In genomic region chr9:137021979-137022619, GRCh38 we compare ENCODE assay signal across 7 cellular contexts. TPM values are rescaled to one million over a fixed set of nuclear protein-coding genes. Genes with fewer than 3 reads are reported as not detected.
DNase-seq lines count a peak whose midpoint lies in the region; ATAC-seq lines count a peak whose summit lies in the region.
"Had no signal": no experiment of that assay in that cellular context is flagged by ENCODE, and none has a peak within 500 bp of the region (broad histone marks: within the 10 kb centered on the region; RNA-seq: fewer than 3 reads in every experiment).

No MANE protein-coding gene starts in this region.

- H3K27ac Mint-ChIP-seq in naive thymus-derived CD4-positive, alpha-beta T cell: peak overlapping the region in 3 of 9 donors; percentile 33 to 49 (median 41)

- peak; percentile 95 for ATAC-seq in naive thymus-derived CD4-positive, alpha-beta T cell
- no peak for ATAC-seq in GM21360 (IDR thresholded peaks at IDR 0.05; ENCODE audit: unreplicated experiment)

- H3K9me3 Mint-ChIP-seq in naive thymus-derived CD4-positive, alpha-beta T cell: no peaks in the 10 kb centered on the region

- intact Hi-C loops in naive thymus-derived CD4-positive, alpha-beta T cell (cut with micrococcal nuclease): loop anchor here (1.0 to 5.0 kb wide), 3 partner anchors 30 to 120 kb away; partner anchors contain the start of gene PAXX (in 2 of the 2)

- peaks cover 0 to under 1% (median 0%) of the 10 kb centered on the region in 5 donors for H3K36me3 Mint-ChIP-seq in naive thymus-derived CD4-positive, alpha-beta T cell

- POLR2A ChIA-PET in naive thymus-derived CD4-positive, alpha-beta T cell (lab: Charles Lee): interaction anchor here (0.6 to 0.9 kb wide), 2 partner anchors 65 to 78 kb away, joined by 3 to 4 read pairs; partner anchors contain the start of genes FBXW5 and MAN1B1

- H3K4me1 ChIP-seq in adipocyte (ENCODE audit: control insufficient read depth, insufficient read depth, low read length): peaks cover 5% of the 10 kb centered on the region
- H3K4me1 ChIP-seq in naive thymus-derived CD4-positive, alpha-beta T cell (ENCODE audit: control insufficient read depth in 2 of 2, insufficient read depth in 2 of 2, low read length in 2 of 2): peaks cover 2 to 9% of the 10 kb centered on the region in 2 donors

- H3K4me3 Mint-ChIP-seq in naive thymus-derived CD4-positive, alpha-beta T cell: no peak overlapping the region

- H3K27ac ChIP-seq in naive thymus-derived CD4-positive, alpha-beta T cell (ENCODE audit: low read depth, low read length): no peak overlapping the region

- H3K27me3 ChIP-seq in adipocyte (replicated peaks; ENCODE audit: control insufficient read depth, insufficient read depth, low read length): no peaks in the 10 kb centered on the region
- H3K27me3 ChIP-seq in naive thymus-derived CD4-positive, alpha-beta T cell (ENCODE audit: control insufficient read depth in 2 of 2, insufficient read depth in 2 of 2, low read length in 2 of 2): no peaks in the 10 kb centered on the region

- CTCF ChIA-PET in naive thymus-derived CD4-positive, alpha-beta T cell (lab: Charles Lee): interaction anchor here (1.2 kb wide), 1 partner anchor 13 kb away, joined by 3 read pairs; no protein-coding TSS in a partner anchor

- H3K9ac ChIP-seq in adipocyte (ENCODE audit: low read length): no peak overlapping the region

- H3K9me3 ChIP-seq in adipocyte (ENCODE audit: control insufficient read depth, low read length): no peaks in the 10 kb centered on the region
- H3K9me3 ChIP-seq in naive thymus-derived CD4-positive, alpha-beta T cell (ENCODE audit: control insufficient read depth in 2 of 3, low read length in 3 of 3): no peaks in the 10 kb centered on the region

- H3K36me3 ChIP-seq in adipocyte (ENCODE audit: control insufficient read depth, insufficient read depth, low read length, severe bottlenecking): peaks cover under 1% of the 10 kb centered on the region
- peaks cover 0 to 8% (median 0%) of the 10 kb centered on the region in 3 experiments for H3K36me3 ChIP-seq in naive thymus-derived CD4-positive, alpha-beta T cell (ENCODE audit: control insufficient read depth in 2 of 3, insufficient read depth in 3 of 3, low read length in 3 of 3)

- H3K27me3 Mint-ChIP-seq in naive thymus-derived CD4-positive, alpha-beta T cell: peaks cover 0 to under 1% (median 0%) of the 10 kb centered on the region in 5 donors

- H3K4me1 Mint-ChIP-seq in naive thymus-derived CD4-positive, alpha-beta T cell: peaks cover under 1 to 5% (median 2%) of the 10 kb centered on the region in 7 donors

- H3K4me3 ChIP-seq in adipocyte (ENCODE audit: low read length): no peak overlapping the region
- H3K4me3 ChIP-seq in naive thymus-derived CD4-positive, alpha-beta T cell (ENCODE audit: low read length): no peak overlapping the region

- DNase-seq in GDM1 (lab: John Stamatoyannopoulos, UW): peak; percentile 59
- peak; percentile 82 for DNase-seq in OCI-M1 (lab: John Stamatoyannopoulos, UW)
- DNase-seq in adipocyte (ENCODE audit: low read depth): peak; percentile 65
- DNase-seq in naive thymus-derived CD4-positive, alpha-beta T cell: peak in 5 of 9 donors; percentile 35 to 76 (median 39)
- DNase-seq in NCI-H1092 treated with DMSO at 0.1 percent for 48 hours (lab: John Stamatoyannopoulos, UW): no peak

RNA-seq across cellular contexts. Expression of gene ABCA2, which starts 5.9 kb away (rescaled TPM):
- 100 to 1,000 TPM in 1 of 5 experiments, 10 to 100 TPM in 4; 18.4 to 112 (median 26.7) TPM for total RNA-seq in naive thymus-derived CD4-positive, alpha-beta T cell
- 1 to 10 TPM; 1.8 to 2.5 TPM for polyA plus RNA-seq in naive thymus-derived CD4-positive, alpha-beta T cell

RNA-seq across cellular contexts. Expression of gene FUT7, which starts 9.8 kb away (rescaled TPM):
- total RNA-seq in naive thymus-derived CD4-positive, alpha-beta T cell: 1 to 10 TPM in 1 of 5 experiments, under 1 TPM in 3, not detected in 1; 0.27 to 4.6 (median 0.50) TPM
- polyA plus RNA-seq in naive thymus-derived CD4-positive, alpha-beta T cell: under 1 TPM; 0.06 to 0.25 TPM
- total RNA-seq: urinary bladder had no signal

RNA-seq across cellular contexts. Expression of gene NPDC1, which starts 23.9 kb away (rescaled TPM):
- 10 to 100 TPM in 2 of 5 experiments, 1 to 10 TPM in 3; 2.3 to 37.5 (median 7.4) TPM for total RNA-seq in naive thymus-derived CD4-positive, alpha-beta T cell
- polyA plus RNA-seq in naive thymus-derived CD4-positive, alpha-beta T cell: 1 to 10 TPM in 1 of 2 donors, under 1 TPM in 1; 0.36 to 1.2 TPM

RNA-seq across cellular contexts. Expression of gene CLIC3, which starts 25.7 kb away (rescaled TPM):
- total RNA-seq in naive thymus-derived CD4-positive, alpha-beta T cell: 10 to 100 TPM in 1 of 5 experiments, 1 to 10 TPM in 1, under 1 TPM in 2, not detected in 1; 0.46 to 13.0 (median 1.4) TPM
- under 1 TPM; 0.31 to 0.77 TPM for polyA plus RNA-seq in naive thymus-derived CD4-positive, alpha-beta T cell

RNA-seq across cellular contexts. Expression of gene PAXX, which starts 29.9 kb away (rescaled TPM):
- 10 to 100 TPM; 54.8 to 78.2 (median 68.0) TPM for total RNA-seq in naive thymus-derived CD4-positive, alpha-beta T cell
- polyA plus RNA-seq in naive thymus-derived CD4-positive, alpha-beta T cell: 10 to 100 TPM; 49.3 to 59.1 TPM
